In genomic region chr6:40192516-40192915, GRCh38 we compare ENCODE assay signal across 33 cellular contexts.
"Had no signal": no experiment of that assay in that cellular context is flagged by ENCODE, and none has a peak within 500 bp of the region (broad histone marks: within the 10 kb centered on the region; RNA-seq: fewer than 3 reads in every experiment).

No MANE protein-coding gene starts in this region.

- H3K9me3 ChIP-seq: ascending aorta had no signal

- H3K4me3 ChIP-seq: ascending aorta, cardiac muscle cell had no signal

- H3K4me1 Mint-ChIP-seq: activated B cell treated with CpG ODN at 0.5 μM for 24 hours; activated CD4-positive, alpha-beta T cell treated with anti-CD3 and anti-CD28 coated beads, Interleukin-2, amount 10 ng/mL, durations not matched to agents 7 days and 5 days; activated naive CD8-positive, alpha-beta T cell treated with anti-CD3 and anti-CD28 coated beads, Interleukin-2, amount 10 ng/mL, durations not matched to agents 7 days and 5 days; activated naive CD8-positive, alpha-beta T cell treated with anti-CD3 and anti-CD28 coated beads, Interleukin-2, amount 50 U/mL, for 24 hours; central memory CD8-positive, alpha-beta T cell had no signal

- H3K27me3 Mint-ChIP-seq: activated B cell treated with CpG ODN at 0.5 μM for 24 hours; activated CD4-positive, alpha-beta T cell treated with anti-CD3 and anti-CD28 coated beads, Interleukin-2, amount 10 ng/mL, durations not matched to agents 7 days and 5 days had no signal

- ATAC-seq: activated CD8-positive, alpha-beta T cell treated with anti-CD3 and anti-CD28 coated beads for 36 hours; activated naive CD8-positive, alpha-beta T cell treated with anti-CD3 and anti-CD28 coated beads, Interleukin-2, amount 50 U/mL, for 24 hours; activated T-cell treated with anti-CD3 and anti-CD28 coated beads, Interleukin-2, amount 50 U/mL, for 4 hours had no signal

- H3K4me1 ChIP-seq: ascending aorta had no signal

- H3K9me3 Mint-ChIP-seq: activated CD4-positive, alpha-beta memory T cell treated with anti-CD3 and anti-CD28 coated beads for 36 hours; activated CD4-positive, alpha-beta T cell treated with anti-CD3 and anti-CD28 coated beads, Interleukin-2, amount 10 ng/mL, durations not matched to agents 7 days and 5 days; activated CD8-positive, alpha-beta T cell treated with anti-CD3 and anti-CD28 coated beads for 36 hours; activated naive CD8-positive, alpha-beta T cell treated with anti-CD3 and anti-CD28 coated beads, Interleukin-2, amount 10 ng/mL, durations not matched to agents 7 days and 5 days; activated T-cell treated with anti-CD3 and anti-CD28 coated beads, Interleukin-2, amount 50 U/mL, for 4 hours; activated T-helper 2 cell treated with anti-CD3 and anti-CD28 coated beads, Interferon-gamma antibody, Interleukin-2, Interleukin-4, amounts not matched to agents 10 μg/mL and 5 μg/mL and 100 μg/mL, durations not matched to agents 14 hours and 24 hours and 36 hours; central memory CD8-positive, alpha-beta T cell; T-helper 1 cell treated with Interleukin-12 subunit alpha and Interleukin-12 subunit beta and Interleukin-4 antibody, amounts not matched to agents 30 μg/mL and 1 μg/mL, for 36 hours; T-helper 2 cell treated with Interferon-gamma antibody and Interleukin-4, amounts not matched to agents 5 μg/mL and 100 μg/mL, for 36 hours had no signal

- H3K4me3 Mint-ChIP-seq: activated B cell treated with CpG ODN at 0.5 μM for 24 hours; activated CD4-positive, alpha-beta memory T cell treated with anti-CD3 and anti-CD28 coated beads for 36 hours; activated CD4-positive, alpha-beta T cell treated with anti-CD3 and anti-CD28 coated beads, Interleukin-2, amount 10 ng/mL, durations not matched to agents 7 days and 5 days; activated CD8-positive, alpha-beta T cell treated with anti-CD3 and anti-CD28 coated beads for 36 hours; activated naive CD8-positive, alpha-beta T cell; activated naive CD8-positive, alpha-beta T cell treated with anti-CD3 and anti-CD28 coated beads, Interleukin-2, amount 10 ng/mL, durations not matched to agents 7 days and 5 days; activated naive CD8-positive, alpha-beta T cell treated with anti-CD3 and anti-CD28 coated beads, Interleukin-2, amount 50 U/mL, for 24 hours; activated T-cell treated with anti-CD3 and anti-CD28 coated beads, Interleukin-2, amount 50 U/mL, for 4 hours; brain; central memory CD8-positive, alpha-beta T cell; T-helper 1 cell treated with Interleukin-12 subunit alpha and Interleukin-12 subunit beta and Interleukin-4 antibody, amounts not matched to agents 30 μg/mL and 1 μg/mL, for 36 hours; T-helper 2 cell treated with Interferon-gamma antibody and Interleukin-4, amounts not matched to agents 5 μg/mL and 100 μg/mL, for 36 hours had no signal

- H3K36me3 Mint-ChIP-seq: activated CD4-positive, alpha-beta memory T cell treated with anti-CD3 and anti-CD28 coated beads for 36 hours; activated naive CD8-positive, alpha-beta T cell; activated naive CD8-positive, alpha-beta T cell treated with anti-CD3 and anti-CD28 coated beads, Interleukin-2, amount 10 ng/mL, durations not matched to agents 7 days and 5 days; brain had no signal

- H3K36me3 ChIP-seq: ascending aorta, cardiac muscle cell had no signal

- H3K27me3 ChIP-seq: ascending aorta, cardiac muscle cell had no signal

- DNase-seq: activated B cell treated with CpG ODN at 0.5 μM for 24 hours; activated CD4-positive, alpha-beta memory T cell treated with anti-CD3 and anti-CD28 coated beads for 36 hours; activated CD4-positive, alpha-beta T cell treated with anti-CD3 and anti-CD28 coated beads for 4 hours; activated CD4-positive, alpha-beta T cell treated with anti-CD3 and anti-CD28 coated beads, Interleukin-2, amount 10 ng/mL, durations not matched to agents 7 days and 5 days; activated CD4-positive, CD25-positive, alpha-beta regulatory T cell treated with anti-CD3 and anti-CD28 coated beads, Interleukin-2, amount 50 U/mL, for 72 hours; activated CD8-positive, alpha-beta memory T cell treated with anti-CD3 and anti-CD28 coated beads, Interleukin-2, amount 50 U/mL, for 4 hours; activated CD8-positive, alpha-beta T cell treated with anti-CD3 and anti-CD28 coated beads for 36 hours; activated effector memory CD4-positive, alpha-beta T cell treated with Interleukin-2 at 50 U/mL for 16 hours; activated gamma-delta T cell; activated naive CD4-positive, alpha-beta T cell treated with anti-CD3 and anti-CD28 coated beads, Interleukin-2, amount 50 U/mL, for 16 hours; activated naive CD4-positive, alpha-beta T cell treated with Interleukin-2 at 50 U/mL for 16 hours; activated naive CD8-positive, alpha-beta T cell treated with anti-CD3 and anti-CD28 coated beads, Interleukin-2, amount 10 ng/mL, durations not matched to agents 7 days and 5 days; activated naive CD8-positive, alpha-beta T cell treated with anti-CD3 and anti-CD28 coated beads, Interleukin-2, amount 50 U/mL, for 24 hours; activated T-cell treated with anti-CD3 and anti-CD28 coated beads for 4 hours; activated T-cell treated with anti-CD3 and anti-CD28 coated beads, Interleukin-2, amount 50 U/mL, for 1 hour; activated T-cell treated with anti-CD3 and anti-CD28 coated beads, Interleukin-2, amount 50 U/mL, for 4 hours; amygdala; anterior cingulate cortex; caudate nucleus; cerebellar nuclear complex; SW 1271; T-helper 1 cell; T-helper 2 cell; T-helper 9 cell had no signal

- H3K27ac ChIP-seq: ascending aorta, cardiac muscle cell, VCaP had no signal

- H3K27ac Mint-ChIP-seq: activated B cell treated with CpG ODN at 0.5 μM for 24 hours; activated CD4-positive, alpha-beta memory T cell treated with anti-CD3 and anti-CD28 coated beads for 36 hours; activated CD4-positive, alpha-beta T cell treated with anti-CD3 and anti-CD28 coated beads, Interleukin-2, amount 10 ng/mL, durations not matched to agents 7 days and 5 days; activated CD8-positive, alpha-beta T cell treated with anti-CD3 and anti-CD28 coated beads for 36 hours; activated naive CD8-positive, alpha-beta T cell; activated naive CD8-positive, alpha-beta T cell treated with anti-CD3 and anti-CD28 coated beads, Interleukin-2, amount 10 ng/mL, durations not matched to agents 7 days and 5 days; activated naive CD8-positive, alpha-beta T cell treated with anti-CD3 and anti-CD28 coated beads, Interleukin-2, amount 50 U/mL, for 24 hours; activated T-helper 2 cell treated with anti-CD3 and anti-CD28 coated beads, Interferon-gamma antibody, Interleukin-2, Interleukin-4, amounts not matched to agents 10 μg/mL and 5 μg/mL and 100 μg/mL, durations not matched to agents 14 hours and 24 hours and 36 hours; brain; T-helper 1 cell treated with Interleukin-12 subunit alpha and Interleukin-12 subunit beta and Interleukin-4 antibody, amounts not matched to agents 30 μg/mL and 1 μg/mL, for 36 hours; T-helper 2 cell treated with Interferon-gamma antibody and Interleukin-4, amounts not matched to agents 5 μg/mL and 100 μg/mL, for 36 hours had no signal
